8 cellular contexts compared by ENCODE assay signal in the genomic region with DNA sequence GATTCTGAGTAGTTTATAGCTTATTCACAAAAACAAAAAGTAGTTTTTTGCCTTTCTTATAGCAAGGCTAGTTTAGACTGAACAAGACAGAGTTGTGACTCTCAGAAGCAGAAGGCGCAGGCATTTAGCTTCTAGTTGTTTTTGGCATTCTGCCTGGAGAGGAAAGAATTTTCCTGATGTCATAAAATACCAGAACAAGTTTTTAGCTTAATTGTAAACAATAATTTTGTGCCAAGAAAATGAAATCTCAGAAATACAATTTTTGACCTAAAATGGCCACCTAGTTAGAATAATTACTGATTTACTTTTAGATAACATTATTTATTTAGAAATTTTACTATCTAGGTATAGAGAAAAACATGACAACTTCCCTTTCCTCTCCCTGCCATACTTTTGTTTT. TPM values are rescaled to one million over a fixed set of nuclear protein-coding genes. Genes with fewer than 3 reads are reported as not detected.
DNase-seq lines count a peak whose midpoint lies in the region; ATAC-seq and TF ChIP-seq lines count a peak whose summit lies in the region.

No MANE protein-coding gene starts in this region.

- RAD21 ChIA-PET in HCT116 (lab: Charles Lee; ENCODE audit: low non-redundant PET in 1 of 2, low total read pairs in 2 of 2, uncharacterized antibody in 2 of 2, unreplicated experiment in 2 of 2) = no interaction called here

- TF ChIP-seq POLR2A in HCT116 (IDR thresholded peaks at IDR 0.05; ENCODE audit: borderline replicate concordance, extremely low read depth, insufficient read depth, insufficient read length) (no peak), GM18505 (IDR thresholded peaks at IDR 0.05; ENCODE audit: borderline replicate concordance, extremely low read depth, insufficient read depth, insufficient read length) (no peak)

- H3K9me3 ChIP-seq in HCT116 (ENCODE audit: control insufficient read depth in 1 of 2, insufficient read depth in 1 of 2, low read depth in 1 of 2, low read length in 2 of 2) (no peaks in the 10 kb centered on the region), SK-N-SH (no peaks in the 10 kb centered on the region), endocrine pancreas (ENCODE audit: control insufficient read depth, low read length) (no peaks in the 10 kb centered on the region), aorta (ENCODE audit: control insufficient read depth, low read length) (no peaks in the 10 kb centered on the region)

- TF ChIP-seq CTCF in AG09309 (IDR thresholded peaks at IDR 0.05; ENCODE audit: control insufficient read depth, insufficient read depth, low read depth, low read length, missing control alignments) (no peak), HCT116 (IDR thresholded peaks at IDR 0.05 in 2 of 3, conservative IDR thresholded peaks at IDR 0.05 in 1 of 3; ENCODE audit: borderline replicate concordance in 1 of 3, insufficient read depth in 1 of 3, low read depth in 2 of 3, low read length in 2 of 3) (no peak), SK-N-SH (IDR thresholded peaks at IDR 0.05) (no peak)

- H3F3A ChIP-seq in SK-N-SH (replicated peaks; ENCODE audit: insufficient read depth) = peaks cover 43% of the 10 kb centered on the region

- H3K4me3 ChIP-seq in AG09309 (ENCODE audit: control insufficient read depth, low read depth, low read length) (peak overlapping the region; percentile 49), HCT116 (replicated peaks in 1 of 2; ENCODE audit: low read depth in 1 of 2, low read length in 2 of 2) (peak overlapping the region; percentile 47 to 66), SK-N-SH (ENCODE audit: low read depth in 2 of 2, low read length in 1 of 2) (peak overlapping the region; percentile 62 to 70), endocrine pancreas (ENCODE audit: control insufficient read depth, insufficient read depth, low read length) (peak overlapping the region; percentile 95), aorta (ENCODE audit: low read length in 2 of 2) (peak overlapping the region; percentile 92 to 98)

- no peak for ATAC-seq in HCT116
- ATAC-seq in aorta (ENCODE audit: low FRiP score) = peak; percentile 75
- ATAC-seq in GM18505 (IDR thresholded peaks at IDR 0.05; ENCODE audit: unreplicated experiment) = no peak
- no peak for ATAC-seq in GM21360 (IDR thresholded peaks at IDR 0.05; ENCODE audit: unreplicated experiment)

- H3K4me2 ChIP-seq in HCT116 (ENCODE audit: low read length) (peak overlapping the region; percentile 83), SK-N-SH (peak overlapping the region; percentile 71)

- H3K4me1 ChIP-seq in HCT116 (ENCODE audit: control insufficient read depth in 1 of 2, insufficient read depth in 2 of 2, low read length in 2 of 2) = peaks cover 18 to 41% of the 10 kb centered on the region in 2 experiments
- peaks cover 6 to 8% of the 10 kb centered on the region in 2 experiments; a peak in 2 of 4 replicates for H3K4me1 ChIP-seq in SK-N-SH (ENCODE audit: control insufficient read depth in 1 of 2, insufficient read depth in 2 of 2, low read depth in 1 of 2, low read length in 1 of 2)
- H3K4me1 ChIP-seq in endocrine pancreas (ENCODE audit: control insufficient read depth, insufficient read depth, low read length) = peaks cover 15% of the 10 kb centered on the region
- no peaks in the 10 kb centered on the region for H3K4me1 ChIP-seq in aorta (ENCODE audit: control insufficient read depth in 1 of 2, insufficient read depth in 2 of 2, low read length in 2 of 2)

- H3K9me2 ChIP-seq in HCT116 (ENCODE audit: insufficient read depth) (no peaks in the 10 kb centered on the region), SK-N-SH (no peaks in the 10 kb centered on the region)

- intact Hi-C loops in HCT116 (cut with micrococcal nuclease) = no loop called here
- intact Hi-C loops in aorta (cut with DNase I) = loop anchor here (2.0 to 5.0 kb wide), 3 partner anchors 52 to 97 kb away; no protein-coding TSS in a partner anchor

- BruUV-seq in HCT116 (replicated peaks; lab: Mats Ljungman, UMichigan) = no TSS peak

- no peak overlapping the region for H2AFZ ChIP-seq in HCT116 (ENCODE audit: low read depth, low read length, poor library complexity, severe bottlenecking)
- no peak overlapping the region for H2AFZ ChIP-seq in SK-N-SH (ENCODE audit: low read depth)

- H3K79me2 ChIP-seq in HCT116 (ENCODE audit: insufficient read depth, low read length) = peaks cover 60% of the 10 kb centered on the region
- peaks cover 75% of the 10 kb centered on the region for H3K79me2 ChIP-seq in SK-N-SH (ENCODE audit: insufficient read depth)

- H3K27me3 ChIP-seq in HCT116 (ENCODE audit: insufficient read depth, low read length) = no peaks in the 10 kb centered on the region
- no peaks in the 10 kb centered on the region for H3K27me3 ChIP-seq in SK-N-SH (ENCODE audit: insufficient read depth)
- no peaks in the 10 kb centered on the region for H3K27me3 ChIP-seq in endocrine pancreas (ENCODE audit: control insufficient read depth, insufficient read depth, low read length)
- H3K27me3 ChIP-seq in aorta (ENCODE audit: control insufficient read depth in 1 of 2, insufficient read depth in 2 of 2, low read length in 1 of 2) = no peaks in the 10 kb centered on the region

- no peaks in the 10 kb centered on the region for H3K36me3 ChIP-seq in HCT116 (ENCODE audit: control insufficient read depth in 1 of 2, insufficient read depth in 2 of 2, low read length in 2 of 2)
- peaks cover 0 to 15% of the 10 kb centered on the region in 2 experiments for H3K36me3 ChIP-seq in SK-N-SH (replicated peaks in 1 of 2; ENCODE audit: control insufficient read depth in 1 of 2, insufficient read depth in 2 of 2, low read length in 1 of 2)
- no peaks in the 10 kb centered on the region for H3K36me3 ChIP-seq in endocrine pancreas (ENCODE audit: control insufficient read depth, insufficient read depth, low read length)
- H3K36me3 ChIP-seq in aorta (ENCODE audit: control insufficient read depth in 1 of 2, insufficient read depth in 2 of 2, low read length in 1 of 2) = no peaks in the 10 kb centered on the region

- 4% methylated on average over 1 of the region's 1 CpG for WGBS in SK-N-SH (ENCODE audit: low lambda C conversion rate)
- 0% methylated on average over 1 of the region's 1 CpG for WGBS in aorta, 2 donors

- POLR2A ChIA-PET in HCT116 (lab: Charles Lee) = interaction anchor here (0.6 to 3.6 kb wide), 11 partner anchors 14 to 108 kb away, joined by 3 to 44 read pairs (median 8); a partner anchor contains a TSS
- POLR2A ChIA-PET in SK-N-SH (lab: Yijun Ruan, JAX) = interaction anchor here (2.5 kb wide), 1 partner anchor 27 kb away, joined by 26 read pairs; a partner anchor contains a TSS

- CTCF ChIA-PET in HCT116 (lab: Charles Lee) (interaction anchor here (0.9 to 3.5 kb wide), 2 partner anchors 108 to 862 kb away, joined by 3 to 29 read pairs; no protein-coding TSS in a partner anchor), SK-N-SH (lab: Yijun Ruan, JAX) (interaction anchor here (0.9 to 2.8 kb wide), 3 partner anchors 14 to 109 kb away, joined by 4 to 16 read pairs (median 12); no protein-coding TSS in a partner anchor)

- H3K27ac ChIP-seq in HCT116 (ENCODE audit: low read depth, low read length) (peak overlapping the region; percentile 71; the same call in 1 of the 2 replicates), SK-N-SH (ENCODE audit: low read depth in 2 of 2, low read length in 1 of 2) (peak overlapping the region; percentile 90 to 95), aorta (ENCODE audit: low read depth in 1 of 2, low read length in 2 of 2) (no peak overlapping the region)

- TF ChIP-seq RAD21 in HCT116 (IDR thresholded peaks at IDR 0.05; ENCODE audit: low read depth) = no peak
- no peak for TF ChIP-seq RAD21 in SK-N-SH (IDR thresholded peaks at IDR 0.05; ENCODE audit: low read length)

- H3K9ac ChIP-seq in HCT116 (ENCODE audit: low read length) = peak overlapping the region; percentile 75
- peak overlapping the region; percentile 96 for H3K9ac ChIP-seq in SK-N-SH
- H3K9ac ChIP-seq in endocrine pancreas (ENCODE audit: control insufficient read depth, insufficient read depth, low read length) = no peak overlapping the region

- H4K20me1 ChIP-seq in HCT116 (ENCODE audit: insufficient read depth) = no peaks in the 10 kb centered on the region; the same call in 1 of the 2 replicates
- no peaks in the 10 kb centered on the region; the same call in 1 of the 2 replicates for H4K20me1 ChIP-seq in SK-N-SH (ENCODE audit: insufficient read depth)

- DNase-seq in AG09309 (ENCODE audit: low read depth) (peak; percentile 77), HCT116 (ENCODE audit: low read depth, low spot score) (peak; percentile 48), SK-N-SH (peak; percentile 9), mucosa of gallbladder (ENCODE audit: low spot score) (peak; percentile 53), aorta (no peak)

- peak in 1 of 2 experiments; percentile 24; a peak in 1 of 4 replicates for TF ChIP-seq EP300 in SK-N-SH (IDR thresholded peaks at IDR 0.05; ENCODE audit: borderline replicate concordance in 1 of 2, low read depth in 1 of 2, low read length in 1 of 2)

TF ChIP-seq in HCT116, 20 proteins besides CTCF, POLR2A, EP300 and RAD21 (continues in another document):
- TF ChIP-seq SIN3A (IDR thresholded peaks at IDR 0.05; ENCODE audit: low read depth) (no peak), POLR2AphosphoS5 (IDR thresholded peaks at IDR 0.05; ENCODE audit: low read depth, low read length) (peak; percentile 39; the same call in 1 of the 2 replicates), CBX3 (IDR thresholded peaks at IDR 0.05; ENCODE audit: low read depth) (no peak)

TF ChIP-seq in SK-N-SH, 30 proteins besides CTCF, POLR2A, EP300 and RAD21 (continues in another document):
- TF ChIP-seq CHD2 (IDR thresholded peaks at IDR 0.05; ENCODE audit: low read length, partially characterized antibody) = no peak
- TF ChIP-seq MXI1 (IDR thresholded peaks at IDR 0.05; ENCODE audit: low read depth, low read length) = no peak

RNA-seq across cellular contexts. Expression of a gene that starts 1.0 kb away (rescaled TPM):
- total RNA-seq in HCT116 (2021; ENCODE audit: unreplicated experiment) (26.0 TPM), mucosa of gallbladder (52.5 TPM), aorta (100 to 1,000 TPM in 1 of 2 donors, 10 to 100 TPM in 1; 76.7 to 137 TPM)
- 9.2 and 11.6 TPM in 2 replicates for polyA plus RNA-seq in HCT116 (2012)
- polyA plus RNA-seq in SK-N-SH (2012; rRNA removed) (13.5 and 17.5 TPM in 2 replicates), aorta (10 to 100 TPM; 39.1 to 56.5 TPM)
- 20.2 and 24.3 TPM in 2 replicates for polyA plus RNA-seq in SK-N-SH (2012; cell fraction: cytosol; rRNA removed)
- 7.3 and 18.3 TPM in 2 replicates for polyA plus RNA-seq in SK-N-SH (2012; cell fraction: nucleus; rRNA removed)

RNA-seq across cellular contexts. Expression of a gene that starts 26.9 kb away (rescaled TPM):
- total RNA-seq in HCT116 (2021; ENCODE audit: unreplicated experiment) = 125 TPM
- 57.9 and 85.3 TPM in 2 replicates for polyA plus RNA-seq in HCT116 (2012)
- polyA plus RNA-seq in SK-N-SH (2012; rRNA removed) = 64.1 and 95.7 TPM in 2 replicates
- polyA plus RNA-seq in SK-N-SH (2012; cell fraction: cytosol; rRNA removed) = 59.1 and 60.1 TPM in 2 replicates
- 198 and 297 TPM in 2 replicates for polyA plus RNA-seq in SK-N-SH (2012; cell fraction: nucleus; rRNA removed)
- 107 TPM for total RNA-seq in mucosa of gallbladder
- total RNA-seq in aorta = 100 to 1,000 TPM; 101 to 142 TPM
- polyA plus RNA-seq in aorta = 10 to 100 TPM; 18.3 to 57.1 TPM

RNA-seq across cellular contexts. Expression of a gene that starts 40.0 kb away (rescaled TPM):
- total RNA-seq in HCT116 (2021; ENCODE audit: unreplicated experiment) (0.07 TPM), mucosa of gallbladder (19.6 TPM), aorta (1 to 10 TPM; 2.8 to 7.4 TPM)
- 0.01 TPM in 1 of 2 replicates, not detected in the other for polyA plus RNA-seq in HCT116 (2012)
- polyA plus RNA-seq in SK-N-SH (2012; rRNA removed) (0.02 TPM in 1 of 2 replicates, not detected in the other), aorta (1 to 10 TPM; 1.4 to 7.5 TPM)
- polyA plus RNA-seq in SK-N-SH (2012; cell fraction: cytosol; rRNA removed) = 0.04 TPM in 2 replicates
- not detected in 2 replicates for polyA plus RNA-seq in SK-N-SH (2012; cell fraction: nucleus; rRNA removed)

Comparison
In these comparisons a context has a peak if more than half of its experiments do, and no peak if none do; other contexts are left out.
1. DNase-seq: peak in AG09309 (single experiment), HCT116 (single experiment), SK-N-SH (single experiment) and mucosa of gallbladder (single experiment); none in aorta (0 of 2).
2. H3K27ac ChIP-seq: peak in HCT116 (single experiment) and SK-N-SH (2 of 2); none in aorta (0 of 2).
3. Peak in every context shown above with its lines, with median percentiles within 50 percentile points of each other: H3K4me3 ChIP-seq.